In genomic region chr4:39446483-39446841, GRCh38 we compare ENCODE assay signal across 10 cellular contexts. TPM values are rescaled to one million over a fixed set of nuclear protein-coding genes. Genes with fewer than 3 reads are reported as not detected.
DNase-seq lines count a peak whose midpoint lies in the region; ATAC-seq and TF ChIP-seq lines count a peak whose summit lies in the region.
"Had no signal": no experiment of that assay in that cellular context is flagged by ENCODE, and none has a peak within 500 bp of the region (broad histone marks: within the 10 kb centered on the region; RNA-seq: fewer than 3 reads in every experiment).

No MANE protein-coding gene starts in this region.

- no peaks in the 10 kb centered on the region for H3K9me3 ChIP-seq in CD4-positive, CD25-positive, alpha-beta regulatory T cell (ENCODE audit: control insufficient read depth in 2 of 2, low read length in 2 of 2)
- H3K9me3 ChIP-seq in prostate gland, result no peaks in the 10 kb centered on the region
- H3K9me3 ChIP-seq: Caco-2 had no signal

- no peaks in the 10 kb centered on the region for H3K36me3 Mint-ChIP-seq in CD4-positive, CD25-positive, alpha-beta regulatory T cell
- peaks cover 10 to 25% of the 10 kb centered on the region in 2 donors for H3K36me3 Mint-ChIP-seq in CD14-positive monocyte
- H3K36me3 Mint-ChIP-seq in activated T-cell treated with anti-CD3 and anti-CD28 coated beads, Interleukin-2, amount 50 U/mL, for 4 hours (ENCODE audit: insufficient read depth), result peaks cover 2% of the 10 kb centered on the region

- no peak for TF ChIP-seq POLR2A in prostate gland (IDR thresholded peaks at IDR 0.05)

- H3K4me3 Mint-ChIP-seq in CD4-positive, CD25-positive, alpha-beta regulatory T cell, result peak overlapping the region; percentile 48 to 89 (median 68)
- H3K4me3 Mint-ChIP-seq in CD14-positive monocyte, result peak overlapping the region in 1 of 2 donors; percentile 81
- H3K4me3 Mint-ChIP-seq in activated T-cell treated with anti-CD3 and anti-CD28 coated beads, Interleukin-2, amount 50 U/mL, for 4 hours, result no peak overlapping the region

- peak overlapping the region in 1 of 3 donors; percentile 41 for H3K27ac Mint-ChIP-seq in CD4-positive, CD25-positive, alpha-beta regulatory T cell
- H3K27ac Mint-ChIP-seq in CD14-positive monocyte, result peak overlapping the region in 2 of 7 donors; percentile 46 to 76

- no peaks in the 10 kb centered on the region for H3K27me3 ChIP-seq in CD4-positive, CD25-positive, alpha-beta regulatory T cell (ENCODE audit: control insufficient read depth, insufficient read depth, low read length)
- no peaks in the 10 kb centered on the region for H3K27me3 ChIP-seq in prostate gland (replicated peaks; ENCODE audit: insufficient read depth)

- peaks cover 9% of the 10 kb centered on the region for H3K4me1 ChIP-seq in CD4-positive, CD25-positive, alpha-beta regulatory T cell (ENCODE audit: control insufficient read depth, insufficient read depth, low read length, poor library complexity, severe bottlenecking)
- H3K4me1 ChIP-seq in prostate gland (replicated peaks), result no peaks in the 10 kb centered on the region

- in situ Hi-C loops in GM13977 (cut with MboI; ENCODE audit: low pct_unique_long_range_greater_than_20kb, low sequenced_read_pairs, unreplicated experiment), result loop anchor here (25.0 kb wide), 1 partner anchor 559 kb away; no protein-coding TSS in a partner anchor

- DNase-seq in CD4-positive, CD25-positive, alpha-beta regulatory T cell, result no peak
- DNase-seq in fibroblast of pulmonary artery (ENCODE audit: low read depth) (no peak), prostate gland (ENCODE audit: low spot score) (no peak), GM13977 (ENCODE audit: low spot score) (no peak), CD14-positive monocyte (ENCODE audit: low spot score) (no peak), DMS 273 (lab: John Stamatoyannopoulos, UW; ENCODE audit: unreplicated experiment) (no peak)
- no peak for DNase-seq in activated T-cell treated with anti-CD3 and anti-CD28 coated beads, Interleukin-2, amount 50 U/mL, for 4 hours
- DNase-seq: Caco-2; NK-92 treated with Interleukin-12 subunit alpha and Interleukin-12 subunit beta, amount 100 ng/mL, for 24 hours had no signal

- H3K4me1 Mint-ChIP-seq in CD4-positive, CD25-positive, alpha-beta regulatory T cell, result peaks cover 5 to 11% (median 7%) of the 10 kb centered on the region in 4 donors
- H3K4me1 Mint-ChIP-seq in CD14-positive monocyte, result peaks cover 11% of the 10 kb centered on the region
- peaks cover 2% of the 10 kb centered on the region for H3K4me1 Mint-ChIP-seq in activated T-cell treated with anti-CD3 and anti-CD28 coated beads, Interleukin-2, amount 50 U/mL, for 4 hours (ENCODE audit: low read depth)

- peaks cover 3% of the 10 kb centered on the region for H3K36me3 ChIP-seq in CD4-positive, CD25-positive, alpha-beta regulatory T cell (ENCODE audit: control insufficient read depth, insufficient read depth, low read length)
- no peaks in the 10 kb centered on the region for H3K36me3 ChIP-seq in prostate gland

- no peaks in the 10 kb centered on the region for H3K9me3 Mint-ChIP-seq in CD4-positive, CD25-positive, alpha-beta regulatory T cell
- peaks cover 0 to 2% (median 0%) of the 10 kb centered on the region in 7 donors for H3K9me3 Mint-ChIP-seq in CD14-positive monocyte
- no peaks in the 10 kb centered on the region for H3K9me3 Mint-ChIP-seq in activated T-cell treated with anti-CD3 and anti-CD28 coated beads, Interleukin-2, amount 50 U/mL, for 4 hours

- no peak for ATAC-seq in CD4-positive, CD25-positive, alpha-beta regulatory T cell (ENCODE audit: low read depth in 2 of 2)
- no peak for ATAC-seq in activated T-cell treated with anti-CD3 and anti-CD28 coated beads, Interleukin-2, amount 50 U/mL, for 4 hours

- intact Hi-C loops in prostate gland (cut with DNase I) (no loop called here), CD14-positive monocyte (cut with micrococcal nuclease) (loop anchor here in 1 of 2 donors (10.0 kb wide), 1 partner anchor 72 kb away; no protein-coding TSS in a partner anchor)

- TF ChIP-seq CTCF in VCaP (conservative IDR thresholded peaks at IDR 0.05), result no peak
- no peak for TF ChIP-seq CTCF in fibroblast of pulmonary artery (IDR thresholded peaks at IDR 0.05; ENCODE audit: low read length, missing control alignments)
- no peak for TF ChIP-seq CTCF in prostate gland (IDR thresholded peaks at IDR 0.05)
- TF ChIP-seq CTCF in GM13977 (IDR thresholded peaks at IDR 0.05; ENCODE audit: extremely low read depth, insufficient read depth, missing control alignments), result no peak
- TF ChIP-seq CTCF in CD14-positive monocyte (IDR thresholded peaks at IDR 0.05), result no peak

- no peak overlapping the region for H3K4me3 ChIP-seq in CD4-positive, CD25-positive, alpha-beta regulatory T cell (ENCODE audit: low read depth, low read length)
- H3K4me3 ChIP-seq in fibroblast of pulmonary artery (replicated peaks; ENCODE audit: low read depth, low read length) (peak overlapping the region; percentile 43), prostate gland (peak overlapping the region; percentile 14 to 24)

- WGBS in prostate gland, result 80% methylated on average over 16 of the region's 20 CpGs

- H3K27me3 Mint-ChIP-seq in CD4-positive, CD25-positive, alpha-beta regulatory T cell, result no peaks in the 10 kb centered on the region
- peaks cover 4 to 12% (median 10%) of the 10 kb centered on the region in 3 donors for H3K27me3 Mint-ChIP-seq in CD14-positive monocyte (ENCODE audit: low read depth in 3 of 3)
- no peaks in the 10 kb centered on the region for H3K27me3 Mint-ChIP-seq in activated T-cell treated with anti-CD3 and anti-CD28 coated beads, Interleukin-2, amount 50 U/mL, for 4 hours (ENCODE audit: low read depth)

- peak overlapping the region; percentile 44 for H3K27ac ChIP-seq in CD4-positive, CD25-positive, alpha-beta regulatory T cell (ENCODE audit: insufficient read depth, low read length, poor library complexity, severe bottlenecking)
- H3K27ac ChIP-seq in VCaP (peak overlapping the region; percentile 82), prostate gland (peak overlapping the region in 1 of 2 donors; percentile 35)

RNA-seq across cellular contexts. Expression of gene RPL9, which starts 12.3 kb away (rescaled TPM):
- 1,902 TPM for total RNA-seq in CD4-positive, CD25-positive, alpha-beta regulatory T cell
- polyA plus RNA-seq in CD4-positive, CD25-positive, alpha-beta regulatory T cell, result 1,000 to 10,000 TPM; 1,739 to 2,644 (median 2,251) TPM
- 1,000 to 10,000 TPM; 1,563 to 5,624 TPM for total RNA-seq in prostate gland
- 100 to 1,000 TPM; 821 to 828 TPM for polyA plus RNA-seq in CD14-positive monocyte
- 1,000 to 10,000 TPM; 2,182 to 2,398 (median 2,351) TPM for total RNA-seq in activated T-cell treated with anti-CD3 and anti-CD28 coated beads, Interleukin-2, amount 50 U/mL, for 4 hours

RNA-seq across cellular contexts. Expression of gene LIAS, which starts 12.4 kb away (rescaled TPM):
- total RNA-seq in CD4-positive, CD25-positive, alpha-beta regulatory T cell, result 12.2 TPM
- polyA plus RNA-seq in CD4-positive, CD25-positive, alpha-beta regulatory T cell, result 10 to 100 TPM; 10.6 to 13.6 (median 12.2) TPM
- 10 to 100 TPM; 11.2 to 15.3 TPM for total RNA-seq in prostate gland
- 1 to 10 TPM; 7.2 to 7.8 TPM for polyA plus RNA-seq in CD14-positive monocyte
- total RNA-seq in activated T-cell treated with anti-CD3 and anti-CD28 coated beads, Interleukin-2, amount 50 U/mL, for 4 hours, result 10 to 100 TPM; 36.2 to 38.7 (median 36.5) TPM

RNA-seq across cellular contexts. Expression of gene KLB, which starts 39.7 kb away (rescaled TPM):
- total RNA-seq in CD4-positive, CD25-positive, alpha-beta regulatory T cell, result not detected
- under 1 TPM in 2 of 4 donors, not detected in 2; 0.06 to 0.07 TPM for polyA plus RNA-seq in CD4-positive, CD25-positive, alpha-beta regulatory T cell
- under 1 TPM; 0.23 to 0.34 TPM for total RNA-seq in prostate gland
- polyA plus RNA-seq in CD14-positive monocyte, result not detected
- total RNA-seq in activated T-cell treated with anti-CD3 and anti-CD28 coated beads, Interleukin-2, amount 50 U/mL, for 4 hours, result not detected
